28 cellular contexts compared by ENCODE assay signal in genomic region chr1:239276051-239276450, GRCh38.
"Had no signal": no experiment of that assay in that cellular context is flagged by ENCODE, and none has a peak within 500 bp of the region (broad histone marks: within the 10 kb centered on the region; RNA-seq: fewer than 3 reads in every experiment).

No MANE protein-coding gene starts in this region.

- ATAC-seq: activated CD8-positive, alpha-beta memory T cell treated with anti-CD3 and anti-CD28 coated beads, Interleukin-2, amount 10 ng/mL, durations not matched to agents 7 days and 5 days; activated naive CD4-positive, alpha-beta T cell treated with anti-CD3 and anti-CD28 coated beads, Interleukin-2, amount 50 U/mL, for 72 hours; activated naive CD8-positive, alpha-beta T cell treated with anti-CD3 and anti-CD28 coated beads, Interleukin-2, amount 50 U/mL, for 24 hours; body of pancreas; PC-3; T-helper 17 cell had no signal

- H3K27ac ChIP-seq: ascending aorta, body of pancreas, coronary artery, SJSA1 had no signal

- H3K9me3 ChIP-seq: ascending aorta, body of pancreas, MG63 had no signal

- H3K36me3 ChIP-seq: ascending aorta, MG63, SJSA1 had no signal

- H3K4me1 ChIP-seq: ascending aorta, body of pancreas, SJSA1 had no signal

- DNase-seq: activated B cell treated with CpG ODN at 0.5 μM for 24 hours; activated CD4-positive, alpha-beta T cell treated with anti-CD3 and anti-CD28 coated beads for 1 hour; activated CD4-positive, alpha-beta T cell treated with anti-CD3 and anti-CD28 coated beads, Interleukin-2, amount 10 ng/mL, durations not matched to agents 24 days and 14 days; activated CD4-positive, alpha-beta T cell treated with anti-CD3 and anti-CD28 coated beads, Interleukin-2, amount 50 U/mL, for 48 hours; activated CD8-positive, alpha-beta memory T cell treated with anti-CD3 and anti-CD28 coated beads, Interleukin-2, amount 10 ng/mL, durations not matched to agents 7 days and 5 days; activated effector memory CD4-positive, alpha-beta T cell treated with Interleukin-2 at 50 U/mL for 16 hours; activated naive CD4-positive, alpha-beta T cell; activated naive CD8-positive, alpha-beta T cell treated with anti-CD3 and anti-CD28 coated beads, Interleukin-2, amount 50 U/mL, for 24 hours; activated T-cell treated with anti-CD3 and anti-CD28 coated beads, Interleukin-2, amount 50 U/mL, for 24 hours; amniotic stem cell; body of pancreas; central memory CD4-positive, alpha-beta T cell; MG63; NCI-H1105; NCI-H1436 treated with DMSO at 0.1 percent for 48 hours; NCI-H1930; NCI-H345; NCI-H510A treated with DMSO at 0.1 percent for 48 hours; NCI-H69; NK-92 treated with Interleukin-12 subunit alpha and Interleukin-12 subunit beta, amount 100 ng/mL, for 24 hours; PC-3; SHP77; T-helper 17 cell; T-helper 9 cell had no signal

- H3K4me3 ChIP-seq: ascending aorta, body of pancreas, coronary artery, MG63, SJSA1 had no signal

- H3K27me3 ChIP-seq: ascending aorta, body of pancreas, MG63, SJSA1 had no signal
